Comparison of ENCODE assay signal across 8 cellular contexts in the genomic region with DNA sequence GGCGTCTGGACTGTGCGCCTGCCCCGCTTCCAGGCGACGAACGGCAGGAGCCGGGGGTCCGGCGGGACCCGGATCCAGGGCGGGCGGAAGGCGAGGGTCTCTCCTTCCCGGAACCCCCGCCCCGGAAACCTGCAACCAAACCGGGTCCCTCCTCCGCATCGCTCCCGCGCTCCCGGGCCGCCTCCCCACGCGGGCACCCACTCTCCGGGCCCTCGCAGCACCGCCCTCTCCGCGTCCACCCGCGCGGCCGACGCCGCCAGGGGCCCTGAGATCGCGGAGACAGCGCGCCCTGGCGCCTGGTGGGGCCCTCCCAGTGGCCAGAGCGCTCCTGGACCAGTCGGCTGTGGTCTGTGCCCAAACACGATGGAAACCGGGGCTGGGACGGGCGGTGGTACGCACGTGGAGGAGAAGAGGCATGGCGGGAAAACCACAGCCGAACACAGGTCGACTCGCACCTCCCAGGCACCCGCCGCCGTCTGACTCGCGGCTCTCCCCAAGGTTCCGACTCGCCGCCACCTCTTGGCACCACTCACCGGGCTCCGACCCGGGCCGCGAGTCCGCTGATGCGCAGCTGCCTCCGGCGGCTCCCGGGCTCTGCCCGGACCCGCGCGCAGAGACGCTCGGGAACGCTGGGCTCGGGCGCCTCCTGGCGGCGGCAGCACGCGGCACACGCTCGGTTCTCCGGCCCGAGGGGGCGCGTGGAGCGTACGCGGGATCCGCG. TPM values are rescaled to one million over a fixed set of nuclear protein-coding genes. Genes with fewer than 3 reads are reported as not detected.
DNase-seq lines count a peak whose midpoint lies in the region; ATAC-seq and TF ChIP-seq lines count a peak whose summit lies in the region.

No MANE protein-coding gene starts in this region.

- H3K36me3 Mint-ChIP-seq in H9 (ENCODE audit: insufficient read depth in 1 of 3, low read depth in 3 of 3), result peaks cover 0 to 1% (median 0%) of the 10 kb centered on the region in 3 experiments; a peak in 2 of 7 replicates

- H3F3A ChIP-seq in SK-N-SH (replicated peaks; ENCODE audit: insufficient read depth), result no peaks in the 10 kb centered on the region

- H3K23ac ChIP-seq in H9 (ENCODE audit: insufficient read length, low read depth, low read length), result no peak overlapping the region

- no peak overlapping the region for H4K8ac ChIP-seq in H9 (replicated peaks; ENCODE audit: insufficient read length, low read depth, low read length)

- H3K27ac ChIP-seq in H9 (ENCODE audit: insufficient read length, low read depth, low read length) (no peak overlapping the region), SK-N-SH (ENCODE audit: low read depth in 2 of 2, low read length in 1 of 2) (no peak overlapping the region), right cardiac atrium (ENCODE audit: low read length) (no peak overlapping the region)

- intact Hi-C loops in right cardiac atrium (cut with DNase I), result loop anchor here (2.0 to 10.0 kb wide), 6 partner anchors 269 to 671 kb away; no protein-coding TSS in a partner anchor

- TF ChIP-seq EP300 in SK-N-SH (IDR thresholded peaks at IDR 0.05; ENCODE audit: borderline replicate concordance in 1 of 2, low read depth in 1 of 2, low read length in 1 of 2), result no peak

- H3K9ac ChIP-seq in H9 (ENCODE audit: extremely low read depth, insufficient read length, low read length) (no peak overlapping the region), SK-N-SH (no peak overlapping the region), adipocyte (ENCODE audit: low read length) (no peak overlapping the region)

- no peak overlapping the region for H2AK5ac ChIP-seq in H9 (ENCODE audit: insufficient read length, low read length)

- H3K4me1 ChIP-seq in H9 (ENCODE audit: insufficient read depth, low read length) (0 out of 2 replicates have a peak, but pooled peaks cover 2% of the 10 kb centered on the region), SK-N-SH (ENCODE audit: control insufficient read depth in 1 of 2, insufficient read depth in 2 of 2, low read depth in 1 of 2, low read length in 1 of 2) (peaks cover 0 to 4% of the 10 kb centered on the region in 2 experiments; a peak in 2 of 4 replicates), adipocyte (ENCODE audit: control insufficient read depth, insufficient read depth, low read length) (peaks cover 6% of the 10 kb centered on the region), right cardiac atrium (ENCODE audit: control insufficient read depth, insufficient read depth, low read length) (no peaks in the 10 kb centered on the region)

- H3K4me1 Mint-ChIP-seq in H9, result peaks cover 11 to 38% of the 10 kb centered on the region in 2 experiments

- H3K9me3 ChIP-seq in H9 (ENCODE audit: control insufficient read depth, low read depth, low read length) (no peaks in the 10 kb centered on the region), SK-N-SH (no peaks in the 10 kb centered on the region), adipocyte (ENCODE audit: control insufficient read depth, low read length) (no peaks in the 10 kb centered on the region), right cardiac atrium (ENCODE audit: control insufficient read depth, low read length) (no peaks in the 10 kb centered on the region)

- peaks cover 96% of the 10 kb centered on the region for H3K27me3 Mint-ChIP-seq in H9 (ENCODE audit: low read depth)

- H3K4ac ChIP-seq in H9 (ENCODE audit: low read depth, low read length), result no peak overlapping the region

- TF ChIP-seq CTCF in H9 (conservative IDR thresholded peaks at IDR 0.05) (peak; percentile 92), SK-N-SH (IDR thresholded peaks at IDR 0.05) (peak; percentile 74)

- H4K5ac ChIP-seq in H9 (ENCODE audit: insufficient read length, low read depth, low read length), result no peak overlapping the region

- H3T11ph ChIP-seq in H9 (ENCODE audit: low read length), result no peak overlapping the region

- WGBS in H9 (ENCODE audit: extremely low coverage, insufficient read length, low lambda C conversion rate), result no CpG with 5 or more reads among the region's 95 CpGs
- WGBS in SK-N-SH (ENCODE audit: low lambda C conversion rate), result 10% methylated on average over 18 of the region's 95 CpGs
- WGBS in right cardiac atrium, result 2% methylated on average over 95 of the region's 95 CpGs

- no peaks in the 10 kb centered on the region for H3K79me2 ChIP-seq in H9 (ENCODE audit: insufficient read depth, low read length)
- H3K79me2 ChIP-seq in SK-N-SH (ENCODE audit: insufficient read depth), result no peaks in the 10 kb centered on the region

- H2AFZ ChIP-seq in H9 (ENCODE audit: low read length) (no peak overlapping the region), SK-N-SH (ENCODE audit: low read depth) (no peak overlapping the region)

- peak; percentile 56 for TF ChIP-seq RAD21 in SK-N-SH (IDR thresholded peaks at IDR 0.05; ENCODE audit: low read length)

- no peaks in the 10 kb centered on the region for H4K20me1 ChIP-seq in H9 (ENCODE audit: control insufficient read depth, insufficient read depth, insufficient read length)
- H4K20me1 ChIP-seq in SK-N-SH (ENCODE audit: insufficient read depth), result no peaks in the 10 kb centered on the region

- peaks cover 44% of the 10 kb centered on the region for H3K27me3 ChIP-seq in H9 (ENCODE audit: insufficient read depth, low read length)
- H3K27me3 ChIP-seq in SK-N-SH (ENCODE audit: insufficient read depth), result peaks cover 86% of the 10 kb centered on the region
- H3K27me3 ChIP-seq in adipocyte (replicated peaks; ENCODE audit: control insufficient read depth, insufficient read depth, low read length), result peaks cover 66% of the 10 kb centered on the region
- no peaks in the 10 kb centered on the region for H3K27me3 ChIP-seq in right cardiac atrium (ENCODE audit: control insufficient read depth, insufficient read depth)

- peaks cover 0 to 3% of the 10 kb centered on the region in 2 experiments; a peak in 3 of 5 replicates for H3K9me3 Mint-ChIP-seq in H9

- H2BK12ac ChIP-seq in H9 (ENCODE audit: insufficient read length, low read depth, low read length), result no peak overlapping the region

- no peak overlapping the region for H2BK120ac ChIP-seq in H9 (ENCODE audit: low read depth, low read length, poor library complexity, severe bottlenecking)

- H3K4me3 ChIP-seq in SK-N-SH (ENCODE audit: low read depth in 2 of 2, low read length in 1 of 2) (peak overlapping the region; percentile 21 to 46; a peak in 3 of 4 replicates), adipocyte (ENCODE audit: low read length) (peak overlapping the region; percentile 75), right cardiac atrium (ENCODE audit: low read length) (peak overlapping the region; percentile 4)

- peak overlapping the region; percentile 57 to 76; a peak in 4 of 5 replicates for H3K4me3 Mint-ChIP-seq in H9

- DNase-seq in AG08396 (ENCODE audit: low spot score) (peak; percentile 91), H9 (peak; percentile 73), SK-N-SH (peak; percentile 90), adipocyte (ENCODE audit: low read depth) (peak; percentile 61), right cardiac atrium (peak in 2 of 3 donors; percentile 74 to 77), retina (peak; percentile 93), NCI-H1092 treated with DMSO at 0.1 percent for 48 hours (lab: John Stamatoyannopoulos, UW) (no peak)

- no peak overlapping the region for H3K56ac ChIP-seq in H9 (ENCODE audit: insufficient read length, low read depth, low read length)

- CTCF ChIA-PET in SK-N-SH (lab: Yijun Ruan, JAX), result interaction anchor here (0.5 to 15.0 kb wide), 83 partner anchors 10 to 1135 kb away, joined by 3 to 336 read pairs (median 4); a partner anchor contains a TSS

- H2BK5ac ChIP-seq in H9 (ENCODE audit: insufficient read length, low read length), result no peak overlapping the region

- H3K36me3 ChIP-seq in SK-N-SH (replicated peaks in 1 of 2; ENCODE audit: control insufficient read depth in 1 of 2, insufficient read depth in 2 of 2, low read length in 1 of 2), result no peaks in the 10 kb centered on the region
- H3K36me3 ChIP-seq in adipocyte (ENCODE audit: control insufficient read depth, insufficient read depth, low read length, severe bottlenecking), result no peaks in the 10 kb centered on the region

- no peak overlapping the region for H2BK20ac ChIP-seq in H9 (ENCODE audit: low read depth, low read length, poor library complexity, severe bottlenecking)

- H3K9me2 ChIP-seq in SK-N-SH, result no peaks in the 10 kb centered on the region

- no peaks in the 10 kb centered on the region for H3K79me1 ChIP-seq in H9 (ENCODE audit: insufficient read depth, low read depth, low read length, poor library complexity, severe bottlenecking)

- H3K14ac ChIP-seq in H9 (ENCODE audit: insufficient read depth, low read length), result peak overlapping the region; percentile 65; the same call in 1 of the 2 replicates

- H3K23me2 ChIP-seq in H9 (ENCODE audit: insufficient read length, low read depth, low read length, poor library complexity, severe bottlenecking), result peaks cover 16% of the 10 kb centered on the region

- H3K27ac Mint-ChIP-seq in H9, result no peak overlapping the region

- H3K4me2 ChIP-seq in H9 (ENCODE audit: insufficient read depth, insufficient read length, low read length), result peak overlapping the region; percentile 65
- peak overlapping the region; percentile 74 for H3K4me2 ChIP-seq in SK-N-SH

- H2BK15ac ChIP-seq in H9 (ENCODE audit: low read depth, low read length), result no peak overlapping the region

- H4K91ac ChIP-seq in H9 (ENCODE audit: insufficient read length, low read depth, low read length), result no peak overlapping the region

- POLR2A ChIA-PET in SK-N-SH (lab: Yijun Ruan, JAX), result no interaction called here

- ATAC-seq in right cardiac atrium (peak; percentile 68 to 82), HG03025 (IDR thresholded peaks at IDR 0.05; ENCODE audit: low FRiP score, unreplicated experiment) (no peak)

- H3K18ac ChIP-seq in H9 (ENCODE audit: insufficient read length, low read depth, low read length), result peak overlapping the region; percentile 70

TF ChIP-seq in SK-N-SH, 30 proteins besides CTCF, POLR2A, EP300 and RAD21 (continues in another document):
- TF ChIP-seq, protein P1, sequence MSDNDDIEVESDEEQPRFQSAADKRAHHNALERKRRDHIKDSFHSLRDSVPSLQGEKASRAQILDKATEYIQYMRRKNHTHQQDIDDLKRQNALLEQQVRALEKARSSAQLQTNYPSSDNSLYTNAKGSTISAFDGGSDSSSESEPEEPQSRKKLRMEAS (IDR thresholded peaks at IDR 0.05; ENCODE audit: low read depth), result no peak
- no peak for TF ChIP-seq RXRA (IDR thresholded peaks at IDR 0.05; ENCODE audit: borderline replicate concordance, low read depth)
- no peak for TF ChIP-seq MXI1 (IDR thresholded peaks at IDR 0.05; ENCODE audit: low read depth, low read length)
- TF ChIP-seq TEAD4 (IDR thresholded peaks at IDR 0.05; ENCODE audit: borderline replicate concordance, insufficient read depth), result no peak
- no peak for TF ChIP-seq FOSL2 (IDR thresholded peaks at IDR 0.05; ENCODE audit: borderline replicate concordance, low read depth)
- TF ChIP-seq NRF1 (IDR thresholded peaks at IDR 0.05; ENCODE audit: low read depth, low read length), result peak; percentile 31; the same call in 1 of the 2 replicates
- no peak for TF ChIP-seq CHD2 (IDR thresholded peaks at IDR 0.05; ENCODE audit: low read length, partially characterized antibody)
- no peak for TF ChIP-seq ELF1 (IDR thresholded peaks at IDR 0.05)

RNA-seq across cellular contexts. Expression of a gene that starts 7.9 kb away (rescaled TPM):
- total RNA-seq in H9 (2021) (0.11 TPM in 1 of 2 replicates, not detected in the other), right cardiac atrium (not detected)
- polyA plus RNA-seq in SK-N-SH (2012; rRNA removed) (not detected in 2 replicates), right cardiac atrium (not detected)
- polyA plus RNA-seq in SK-N-SH (2012; cell fraction: cytosol; rRNA removed), result not detected in 2 replicates
- polyA plus RNA-seq in SK-N-SH (2012; cell fraction: nucleus; rRNA removed), result not detected in 2 replicates

Comparison
In these comparisons a context has a peak if more than half of its experiments do, and no peak if none do; other contexts are left out.
1. H3K4me3 ChIP-seq: peak in every context shown above with its lines; median percentile 75 in adipocyte; 34 in SK-N-SH; 4 in right cardiac atrium.